In genomic region chr2:119122663-119123062, GRCh38 we compare ENCODE assay signal across 30 cellular contexts. TPM values are rescaled to one million over a fixed set of nuclear protein-coding genes. Genes with fewer than 3 reads are reported as not detected.
DNase-seq lines count a peak whose midpoint lies in the region; ATAC-seq and TF ChIP-seq lines count a peak whose summit lies in the region.
"Had no signal": no experiment of that assay in that cellular context is flagged by ENCODE, and none has a peak within 500 bp of the region (broad histone marks: within the 10 kb centered on the region; RNA-seq: fewer than 3 reads in every experiment).

No MANE protein-coding gene starts in this region.

- no peak for TF ChIP-seq POLR2A in breast epithelium (IDR thresholded peaks at IDR 0.05)
- TF ChIP-seq POLR2A in HCT116 (IDR thresholded peaks at IDR 0.05; ENCODE audit: borderline replicate concordance, extremely low read depth, insufficient read depth, insufficient read length), result no peak

- intact Hi-C loops in MCF 10A (cut with micrococcal nuclease), result no loop called here
- intact Hi-C loops in breast epithelium (cut with DNase I; ENCODE audit: low total_unique reads), result no loop called here
- intact Hi-C loops in HCT116 (cut with micrococcal nuclease), result no loop called here

- CTCF ChIA-PET in MCF 10A (lab: Yijun Ruan, JAX) (interaction anchor here (1.4 to 1.9 kb wide), 2 partner anchors 10 to 241 kb away, joined by 5 to 6 read pairs; no protein-coding TSS in a partner anchor), HCT116 (lab: Charles Lee) (no interaction called here)

- no peak for TF ChIP-seq CTCF in MCF 10A (IDR thresholded peaks at IDR 0.05; ENCODE audit: unreplicated experiment)
- no peak for TF ChIP-seq CTCF in breast epithelium (IDR thresholded peaks at IDR 0.05)
- no peak for TF ChIP-seq CTCF in HCT116 (IDR thresholded peaks at IDR 0.05 in 2 of 3, conservative IDR thresholded peaks at IDR 0.05 in 1 of 3; ENCODE audit: borderline replicate concordance in 1 of 3, insufficient read depth in 1 of 3, low read depth in 2 of 3, low read length in 2 of 3)

- H3K27ac Mint-ChIP-seq in MCF 10A (ENCODE audit: low read depth, unreplicated experiment), result no peak overlapping the region
- H3K27ac Mint-ChIP-seq: CD4-positive, alpha-beta memory T cell; T-cell had no signal

- no peaks in the 10 kb centered on the region for H3K36me3 Mint-ChIP-seq in MCF 10A (ENCODE audit: insufficient read depth, unreplicated experiment)
- H3K36me3 Mint-ChIP-seq: CD4-positive, alpha-beta memory T cell; T-cell had no signal

- TF ChIP-seq RAD21 in HCT116 (IDR thresholded peaks at IDR 0.05; ENCODE audit: low read depth), result no peak

- H3K9me3 ChIP-seq in breast epithelium, result no peaks in the 10 kb centered on the region
- H3K9me3 ChIP-seq in HCT116 (ENCODE audit: control insufficient read depth in 1 of 2, insufficient read depth in 1 of 2, low read depth in 1 of 2, low read length in 2 of 2), result no peaks in the 10 kb centered on the region
- H3K9me3 ChIP-seq: BLaER1 treated with 17β-estradiol and CSF1 and Interleukin-3, amounts not matched to agents 10 nM and 100 nM; Caco-2; HAP-1; MG63 had no signal

- POLR2A ChIA-PET in MCF 10A (lab: Yijun Ruan, JAX) (no interaction called here), HCT116 (lab: Charles Lee) (no interaction called here)

- RAD21 ChIA-PET in HCT116 (lab: Charles Lee; ENCODE audit: low non-redundant PET in 1 of 2, low total read pairs in 2 of 2, uncharacterized antibody in 2 of 2, unreplicated experiment in 2 of 2), result no interaction called here

- no peak overlapping the region for H3K4me2 ChIP-seq in HCT116 (ENCODE audit: low read length)
- H3K4me2 ChIP-seq: BLaER1 treated with 17β-estradiol and CSF1 and Interleukin-3, amounts not matched to agents 10 nM and 100 nM had no signal

- H3K27me3 Mint-ChIP-seq in MCF 10A (ENCODE audit: insufficient read depth, unreplicated experiment), result peaks cover 58% of the 10 kb centered on the region

- H2AFZ ChIP-seq in HCT116 (ENCODE audit: low read depth, low read length, poor library complexity, severe bottlenecking), result no peak overlapping the region
- H2AFZ ChIP-seq: GM23248 had no signal

- H3K4me3 ChIP-seq in breast epithelium (no peak overlapping the region), HCT116 (replicated peaks in 1 of 2; ENCODE audit: low read depth in 1 of 2, low read length in 2 of 2) (no peak overlapping the region)
- H3K4me3 ChIP-seq: BLaER1 treated with 17β-estradiol and CSF1 and Interleukin-3, amounts not matched to agents 10 nM and 100 nM; GM23248; HAP-1; MG63 had no signal

- ATAC-seq in HCT116 (no peak), HG02852 (IDR thresholded peaks at IDR 0.05; ENCODE audit: unreplicated experiment) (no peak)
- ATAC-seq: Panc1, T-cell had no signal

- H4K20me1 ChIP-seq in HCT116 (ENCODE audit: insufficient read depth), result no peaks in the 10 kb centered on the region

- H3K9me2 ChIP-seq in HCT116 (ENCODE audit: insufficient read depth), result no peaks in the 10 kb centered on the region

- H3K4me3 Mint-ChIP-seq in MCF 10A (ENCODE audit: unreplicated experiment), result no peak overlapping the region
- H3K4me3 Mint-ChIP-seq: CD4-positive, alpha-beta memory T cell; T-cell had no signal

- no peak overlapping the region for H3K27ac ChIP-seq in breast epithelium
- H3K27ac ChIP-seq in HCT116 (ENCODE audit: low read depth, low read length), result no peak overlapping the region
- H3K27ac ChIP-seq: BLaER1 treated with 17β-estradiol and CSF1 and Interleukin-3, amounts not matched to agents 10 nM and 100 nM; GM23248; HL-60; RWPE1 had no signal

- BruUV-seq in MCF 10A (replicated peaks; lab: Mats Ljungman, UMichigan) (no TSS peak), HCT116 (replicated peaks; lab: Mats Ljungman, UMichigan) (no TSS peak)

- H3K4me1 ChIP-seq in breast epithelium, result no peaks in the 10 kb centered on the region
- peaks cover 0 to 9% of the 10 kb centered on the region in 2 experiments; a peak in 2 of 4 replicates for H3K4me1 ChIP-seq in HCT116 (ENCODE audit: control insufficient read depth in 1 of 2, insufficient read depth in 2 of 2, low read length in 2 of 2)
- H3K4me1 ChIP-seq: BLaER1 treated with 17β-estradiol and CSF1 and Interleukin-3, amounts not matched to agents 10 nM and 100 nM; Caco-2; HAP-1 had no signal

- H3K79me2 ChIP-seq in HCT116 (ENCODE audit: insufficient read depth, low read length), result no peaks in the 10 kb centered on the region

- H3K9me3 Mint-ChIP-seq in MCF 10A (ENCODE audit: unreplicated experiment), result no peaks in the 10 kb centered on the region
- H3K9me3 Mint-ChIP-seq: T-cell had no signal

- H3K27me3 ChIP-seq in breast epithelium (peaks cover 0 to 35% of the 10 kb centered on the region in 2 donors), HCT116 (ENCODE audit: insufficient read depth, low read length) (peaks cover 3% of the 10 kb centered on the region; the same call in 1 of the 2 replicates)
- H3K27me3 ChIP-seq: BLaER1 treated with 17β-estradiol and CSF1 and Interleukin-3, amounts not matched to agents 10 nM and 100 nM; MG63 had no signal

- DNase-seq in MCF 10A (ENCODE audit: unreplicated experiment) (peak; percentile 5), breast epithelium (ENCODE audit: low spot score in 2 of 2) (no peak), HCT116 (ENCODE audit: low read depth, low spot score) (no peak), OCI-M1 (lab: John Stamatoyannopoulos, UW) (peak; percentile 45), NCI-H82 treated with DMSO at 0.1 percent for 48 hours (lab: John Stamatoyannopoulos, UW; ENCODE audit: unreplicated experiment) (no peak)
- no peak for DNase-seq in stimulated activated CD8-positive, alpha-beta memory T cell treated with anti-CD3 and anti-CD28 coated beads, Interleukin-4, amount 100 ng/mL, for 48 hours
- DNase-seq: AML-193; Caco-2; CD4-positive, alpha-beta memory T cell; GM23248; KBM-7; MG63; NCI-H1092; NCI-H1417 treated with DMSO at 0.1 percent for 48 hours; NCI-H1694 treated with DMSO at 0.1 percent for 48 hours; NCI-H2081; NCI-H2171 treated with DMSO at 0.1 percent for 48 hours; NCI-H345; NCI-H524; NCI-H774; SHP77; T-cell had no signal

- H3K9ac ChIP-seq in HCT116 (ENCODE audit: low read length), result no peak overlapping the region
- H3K9ac ChIP-seq: BLaER1 treated with 17β-estradiol and CSF1 and Interleukin-3, amounts not matched to agents 10 nM and 100 nM; GM23248 had no signal

- no peaks in the 10 kb centered on the region for H3K4me1 Mint-ChIP-seq in MCF 10A (ENCODE audit: insufficient read depth, unreplicated experiment)
- H3K4me1 Mint-ChIP-seq: CD4-positive, alpha-beta memory T cell had no signal

- H3K36me3 ChIP-seq in breast epithelium (no peaks in the 10 kb centered on the region), HCT116 (ENCODE audit: control insufficient read depth in 1 of 2, insufficient read depth in 2 of 2, low read length in 2 of 2) (no peaks in the 10 kb centered on the region)
- H3K36me3 ChIP-seq: BLaER1 treated with 17β-estradiol and CSF1 and Interleukin-3, amounts not matched to agents 10 nM and 100 nM; HAP-1; MG63 had no signal

TF ChIP-seq in HCT116, 20 proteins besides CTCF, POLR2A, EP300 and RAD21:
- no peak for TF ChIP-seq EZH2phosphoT487 (IDR thresholded peaks at IDR 0.05; ENCODE audit: borderline replicate concordance)
- TF ChIP-seq POLR2AphosphoS5 (IDR thresholded peaks at IDR 0.05; ENCODE audit: low read depth, low read length), result no peak
- TF ChIP-seq ZFX (IDR thresholded peaks at IDR 0.05), result no peak
- TF ChIP-seq CEBPB (IDR thresholded peaks at IDR 0.05; ENCODE audit: low read depth), result peak; percentile 91

RNA-seq across cellular contexts. Expression of gene C1QL2, which starts 35.9 kb away (rescaled TPM):
- not detected in 2 replicates for total RNA-seq in MCF 10A (2022)
- total RNA-seq in breast epithelium, result under 1 TPM in 2 of 3 donors, not detected in 1; 0.15 to 0.66 TPM
- total RNA-seq in HCT116 (2021; ENCODE audit: unreplicated experiment), result not detected
- not detected in 2 replicates for polyA plus RNA-seq in HCT116 (2012)
- total RNA-seq: Caco-2; CD4-positive, alpha-beta memory T cell; GM23248; LHCN-M2; SK-MEL-5; T-cell had no signal
- polyA plus RNA-seq: CD4-positive, alpha-beta memory T cell; GM23248 had no signal

Comparison
In these comparisons a context has a peak if more than half of its experiments do, and no peak if none do; other contexts are left out.
1. DNase-seq: peak in MCF 10A (single experiment) and OCI-M1 (single experiment); none in breast epithelium (0 of 2), HCT116 (single experiment), NCI-H82 treated with DMSO at 0.1 percent for 48 hours (single experiment) and stimulated activated CD8-positive, alpha-beta memory T cell treated with anti-CD3 and anti-CD28 coated beads, Interleukin-4, amount 100 ng/mL, for 48 hours (single experiment).